20 cellular contexts compared by ENCODE assay signal in genomic region chr11:114213622-114214021, GRCh38.
DNase-seq lines count a peak whose midpoint lies in the region; ATAC-seq and TF ChIP-seq lines count a peak whose summit lies in the region.
"Had no signal": no experiment of that assay in that cellular context is flagged by ENCODE, and none has a peak within 500 bp of the region (broad histone marks: within the 10 kb centered on the region; RNA-seq: fewer than 3 reads in every experiment).

No MANE protein-coding gene starts in this region.

- 81 to 94% (median 87%) methylated on average over 2 of the region's 2 CpGs for WGBS in psoas muscle, 3 donors

- peak overlapping the region; percentile 3 for H3K27ac Mint-ChIP-seq in T-helper 17 cell
- H3K27ac Mint-ChIP-seq in neural crest cell (ENCODE audit: unreplicated experiment) = no peak overlapping the region
- H3K27ac Mint-ChIP-seq in endothelial cell (ENCODE audit: unreplicated experiment) = no peak overlapping the region
- H3K27ac Mint-ChIP-seq: B cell; CD8-positive, alpha-beta T cell; IgD-negative memory B cell had no signal

- H3K27me3 Mint-ChIP-seq in T-helper 17 cell = no peaks in the 10 kb centered on the region
- no peaks in the 10 kb centered on the region for H3K27me3 Mint-ChIP-seq in neural crest cell (ENCODE audit: low read depth)
- H3K27me3 Mint-ChIP-seq in endothelial cell (ENCODE audit: unreplicated experiment) = peaks cover 5% of the 10 kb centered on the region

- H3K9me3 Mint-ChIP-seq in neural crest cell (no peaks in the 10 kb centered on the region), endothelial cell (ENCODE audit: unreplicated experiment) (no peaks in the 10 kb centered on the region)
- H3K9me3 Mint-ChIP-seq: CD8-positive, alpha-beta T cell; IgD-negative memory B cell had no signal

- peak overlapping the region; percentile 73 for H3K27ac ChIP-seq in psoas muscle
- H3K27ac ChIP-seq: BLaER1 treated with 17β-estradiol and CSF1 and Interleukin-3, amounts not matched to agents 10 nM and 100 nM had no signal

- H3K27me3 ChIP-seq in psoas muscle (ENCODE audit: insufficient read depth in 3 of 3, low read length in 2 of 3) = no peaks in the 10 kb centered on the region
- H3K27me3 ChIP-seq: BLaER1 treated with 17β-estradiol and CSF1 and Interleukin-3, amounts not matched to agents 10 nM and 100 nM had no signal

- TF ChIP-seq CTCF in neural crest cell (conservative IDR thresholded peaks at IDR 0.05) = no peak
- TF ChIP-seq CTCF in psoas muscle (IDR thresholded peaks at IDR 0.05) = no peak
- no peak for TF ChIP-seq CTCF in endothelial cell (IDR thresholded peaks at IDR 0.05; ENCODE audit: unreplicated experiment)

- H3K36me3 Mint-ChIP-seq in T-helper 17 cell (ENCODE audit: low read depth) (peaks cover 3% of the 10 kb centered on the region), neural crest cell (ENCODE audit: low read depth) (no peaks in the 10 kb centered on the region), endothelial cell (ENCODE audit: low read depth, unreplicated experiment) (no peaks in the 10 kb centered on the region)
- H3K36me3 Mint-ChIP-seq: CD8-positive, alpha-beta T cell had no signal

- intact Hi-C loops in psoas muscle (cut with DNase I) = no loop called here

- H3K4me1 ChIP-seq in psoas muscle = peaks cover 92% of the 10 kb centered on the region

- H3K9me3 ChIP-seq in T-helper 17 cell (ENCODE audit: control insufficient read depth, low read length, poor library complexity, severe bottlenecking) (no peaks in the 10 kb centered on the region), psoas muscle (no peaks in the 10 kb centered on the region)
- H3K9me3 ChIP-seq: BLaER1 treated with 17β-estradiol and CSF1 and Interleukin-3, amounts not matched to agents 10 nM and 100 nM had no signal

- H3K36me3 ChIP-seq in psoas muscle (ENCODE audit: insufficient read depth in 1 of 2, low read depth in 1 of 2) = peaks cover 0 to 44% of the 10 kb centered on the region in 2 donors
- H3K36me3 ChIP-seq: BLaER1 treated with 17β-estradiol and CSF1 and Interleukin-3, amounts not matched to agents 10 nM and 100 nM had no signal

- DNase-seq in HEK293T (ENCODE audit: extremely low spot score) (no peak), T-helper 17 cell (no peak), neural crest cell (ENCODE audit: low read depth, low spot score) (no peak), psoas muscle (no peak), endothelial cell (ENCODE audit: low spot score) (no peak)
- no peak for DNase-seq in stimulated activated CD4-positive, alpha-beta T cell treated with anti-CD3 and anti-CD28 coated beads, Interleukin-2, amount 100 ng/mL, for 24 hours
- DNase-seq: Calu3; CD8-positive, alpha-beta T cell; DMS79 treated with DMSO at 0.1 percent for 48 hours; GF-D8; GOT3; H7 had no signal

- POLR2A ChIA-PET in HEK293T (lab: Yijun Ruan, JAX) = no interaction called here

- no peak overlapping the region for H3K4me3 Mint-ChIP-seq in T-helper 17 cell
- H3K4me3 Mint-ChIP-seq in neural crest cell = peak overlapping the region; percentile 7
- H3K4me3 Mint-ChIP-seq in endothelial cell (ENCODE audit: unreplicated experiment) = no peak overlapping the region
- H3K4me3 Mint-ChIP-seq: B cell; CD8-positive, alpha-beta T cell; IgD-negative memory B cell had no signal

- ATAC-seq in T-helper 17 cell (no peak), psoas muscle (no peak), GM21576 (IDR thresholded peaks at IDR 0.05; ENCODE audit: unreplicated experiment) (no peak), GM19023 (IDR thresholded peaks at IDR 0.05; ENCODE audit: unreplicated experiment) (no peak)
- ATAC-seq: CD8-positive, alpha-beta T cell; GM12878; HCT116; HepG2 had no signal

- CTCF ChIA-PET in HEK293T (lab: Yijun Ruan, JAX) = no interaction called here

- no peak overlapping the region for H3K4me3 ChIP-seq in psoas muscle
- H3K4me3 ChIP-seq: BLaER1 treated with 17β-estradiol and CSF1 and Interleukin-3, amounts not matched to agents 10 nM and 100 nM; GM12878 had no signal

- peaks cover 49% of the 10 kb centered on the region for H3K4me1 Mint-ChIP-seq in T-helper 17 cell
- peaks cover 96% of the 10 kb centered on the region for H3K4me1 Mint-ChIP-seq in neural crest cell
- H3K4me1 Mint-ChIP-seq in endothelial cell (ENCODE audit: unreplicated experiment) = peaks cover 21% of the 10 kb centered on the region

TF ChIP-seq in HEK293T, 16 proteins besides CTCF, POLR2A, EP300 and RAD21:
- no peak for TF ChIP-seq ELF4 (IDR thresholded peaks at IDR 0.05)
- no peak for TF ChIP-seq L3MBTL2 (conservative IDR thresholded peaks at IDR 0.05)
- 0 out of 2 replicates have a peak, but pooled peaks have one; percentile 6 for TF ChIP-seq PKNOX1 (IDR thresholded peaks at IDR 0.05)
